In genomic region chr9:32701321-32702022, GRCh38 we compare ENCODE assay signal across 16 cellular contexts.
A peak's percentile ranks its signal among the peaks of the same experiment; 100 is the strongest.
DNase-seq lines count a peak whose midpoint lies in the region; ATAC-seq and TF ChIP-seq lines count a peak whose summit lies in the region.
"Had no signal": no experiment of that assay in that cellular context is flagged by ENCODE, and none has a peak within 500 bp of the region (broad histone marks: within the 10 kb centered on the region; RNA-seq: fewer than 3 reads in every experiment).

No MANE protein-coding gene starts in this region.

- H3K36me3 Mint-ChIP-seq in Calu3 (ENCODE audit: insufficient read depth, unreplicated experiment), result no peaks in the 10 kb centered on the region
- H3K36me3 Mint-ChIP-seq: CD14-positive monocyte had no signal

- H3K27ac Mint-ChIP-seq in Calu3 (ENCODE audit: unreplicated experiment), result no peak overlapping the region

- no peak overlapping the region for H3K4me3 ChIP-seq in epithelial cell of esophagus (ENCODE audit: low read length)
- H3K4me3 ChIP-seq: HAP-1, K562 had no signal

- CTCF ChIA-PET in Calu3 (lab: Charles Lee), result no interaction called here

- TF ChIP-seq CTCF in epithelial cell of esophagus (IDR thresholded peaks at IDR 0.05; ENCODE audit: insufficient read depth, low read depth, low read length, missing control alignments) (no peak), Calu3 (IDR thresholded peaks at IDR 0.05; ENCODE audit: unreplicated experiment) (no peak)

- DNase-seq in EH (ENCODE audit: low read depth), result peak; percentile 30
- peak; percentile 60 for DNase-seq in M059J (ENCODE audit: low read depth)
- DNase-seq in epithelial cell of esophagus (ENCODE audit: low read depth), result peak; percentile 43
- DNase-seq in lung microvascular endothelial cell (ENCODE audit: low read depth in 2 of 2), result peak; percentile 8 to 35
- DNase-seq in Calu3, result no peak
- no peak for DNase-seq in NCI-H446 (lab: John Stamatoyannopoulos, UW)
- DNase-seq: AML-193, EL, NCI-H1092, NCI-H146, NCI-H2081, NCI-H524 had no signal

- H3K4me3 Mint-ChIP-seq in Calu3 (ENCODE audit: low read depth, unreplicated experiment), result no peak overlapping the region
- H3K4me3 Mint-ChIP-seq: CD14-positive monocyte had no signal

- peaks cover 27% of the 10 kb centered on the region for H3K4me1 Mint-ChIP-seq in Calu3 (ENCODE audit: low read depth, unreplicated experiment)
- H3K4me1 Mint-ChIP-seq: CD14-positive monocyte had no signal

- peaks cover 1% of the 10 kb centered on the region for H3K27me3 Mint-ChIP-seq in Calu3 (ENCODE audit: unreplicated experiment)

- intact Hi-C loops in Calu3 (cut with micrococcal nuclease; ENCODE audit: unreplicated experiment), result loop anchor here (5.0 kb wide), 2 partner anchors 266 to 324 kb away; no protein-coding TSS in a partner anchor

- BruUV-seq in Calu3 (replicated peaks; lab: Mats Ljungman, UMichigan), result no TSS peak

- H3K9me3 Mint-ChIP-seq in Calu3 (ENCODE audit: low read depth, unreplicated experiment), result no peaks in the 10 kb centered on the region

- no peak for ATAC-seq in GM21825 (IDR thresholded peaks at IDR 0.05; ENCODE audit: unreplicated experiment)
- ATAC-seq: K562 had no signal

Comparison
In these comparisons a context has a peak if more than half of its experiments do, and no peak if none do; other contexts are left out.
1. DNase-seq: peak in EH (single experiment), M059J (single experiment), epithelial cell of esophagus (single experiment) and lung microvascular endothelial cell (2 of 2); none in Calu3 (single experiment) and NCI-H446 (0 of 2).